ENCODE assay signal across 17 cellular contexts in genomic region chr20:47674145-47674544, GRCh38.
"Had no signal": no experiment of that assay in that cellular context is flagged by ENCODE, and none has a peak within 500 bp of the region (broad histone marks: within the 10 kb centered on the region; RNA-seq: fewer than 3 reads in every experiment).

No MANE protein-coding gene starts in this region.

- H3K36me3 Mint-ChIP-seq: naive thymus-derived CD4-positive, alpha-beta T cell had no signal

- H3K4me3 Mint-ChIP-seq: dendritic cell treated with granulocyte-macrophage colony-stimulating factor and Interleukin-4, amounts not matched to agents 40 ng/mL and 50 ng/mL, for 4 days; naive thymus-derived CD4-positive, alpha-beta T cell; nephron progenitor cell had no signal

- ATAC-seq: foreskin keratinocyte; left cardiac atrium; naive thymus-derived CD4-positive, alpha-beta T cell had no signal

- H3K4me1 ChIP-seq: foreskin keratinocyte, sigmoid colon had no signal

- H3K9me3 Mint-ChIP-seq: dendritic cell treated with granulocyte-macrophage colony-stimulating factor and Interleukin-4, amounts not matched to agents 40 ng/mL and 50 ng/mL, for 4 days; nephron progenitor cell had no signal

- H3K4me3 ChIP-seq: left ventricle myocardium inferior, lung, sigmoid colon, skin epidermis had no signal

- H3K27ac Mint-ChIP-seq: dendritic cell treated with granulocyte-macrophage colony-stimulating factor and Interleukin-4, amounts not matched to agents 40 ng/mL and 50 ng/mL, for 4 days; naive thymus-derived CD4-positive, alpha-beta T cell had no signal

- H3K27me3 ChIP-seq: foreskin keratinocyte, neutrophil, sigmoid colon had no signal

- H3K27ac ChIP-seq: foreskin keratinocyte, left ventricle myocardium inferior, neutrophil, sigmoid colon, skin epidermis had no signal

- DNase-seq: erythroblast; foreskin keratinocyte; kidney; left ventricle myocardium inferior; mesenchymal stem cell; naive thymus-derived CD4-positive, alpha-beta T cell; nephron progenitor cell; sigmoid colon; stimulated activated CD4-positive, alpha-beta T cell treated with anti-CD3 and anti-CD28 coated beads, Interleukin-2, amount 100 ng/mL, for 24 hours; stimulated activated CD4-positive, alpha-beta T cell treated with anti-CD3 and anti-CD28 coated beads, Interleukin-4, amount 100 ng/mL, for 4 hours; stimulated activated naive CD4-positive, alpha-beta T cell treated with Interleukin-2 at 50 U/mL for 16 hours; trophoblast cell had no signal

- H3K9me3 ChIP-seq: left ventricle myocardium inferior, neutrophil, sigmoid colon had no signal

- H3K27me3 Mint-ChIP-seq: dendritic cell treated with granulocyte-macrophage colony-stimulating factor and Interleukin-4, amounts not matched to agents 40 ng/mL and 50 ng/mL, for 4 days had no signal
